24 cellular contexts compared by ENCODE assay signal in the genomic region with DNA sequence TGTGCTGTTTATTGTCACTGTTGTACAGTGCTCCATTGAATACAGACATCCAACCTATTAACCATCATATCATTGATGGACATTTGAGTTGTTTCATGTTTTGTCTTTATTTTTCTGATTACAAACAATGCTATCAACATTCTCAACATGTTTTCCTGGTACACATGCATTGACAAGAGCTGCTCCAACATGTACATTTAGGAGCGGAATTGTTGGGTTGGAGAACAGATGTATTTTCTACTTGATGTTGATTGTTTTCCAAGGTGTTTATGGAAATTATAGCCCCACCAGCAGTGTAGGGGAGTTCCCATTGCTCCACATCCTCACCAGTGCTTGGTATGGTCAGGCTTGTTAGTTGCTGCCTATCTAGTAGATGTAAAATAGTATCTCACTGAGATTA.
"Had no signal": no experiment of that assay in that cellular context is flagged by ENCODE, and none has a peak within 500 bp of the region (broad histone marks: within the 10 kb centered on the region; RNA-seq: fewer than 3 reads in every experiment).

No MANE protein-coding gene starts in this region.

- H3K27ac ChIP-seq: colonic mucosa, coronary artery, dorsolateral prefrontal cortex, epithelial cell of prostate, esophagus muscularis mucosa, esophagus squamous epithelium, foreskin keratinocyte, gastrocnemius medialis, gastroesophageal sphincter, heart left ventricle, heart right ventricle had no signal

- H3K4me1 ChIP-seq: colonic mucosa, gastrocnemius medialis had no signal

- H3K36me3 ChIP-seq: colonic mucosa, esophagus muscularis mucosa, esophagus squamous epithelium, gastrocnemius medialis, gastroesophageal sphincter, heart left ventricle, heart right ventricle had no signal

- DNase-seq: colonic mucosa; cortex of kidney; dermis blood vessel endothelial cell; dorsolateral prefrontal cortex; effector CD4-positive, alpha-beta T cell; effector CD8-positive, alpha-beta T cell; effector memory CD4-positive, alpha-beta T cell; effector memory CD8-positive, alpha-beta T cell; endodermal cell; erythroblast; esophagus squamous epithelium; foreskin fibroblast; foreskin keratinocyte; foreskin melanocyte; gastrocnemius medialis; glutamatergic neuron; head of caudate nucleus; heart left ventricle; heart right ventricle had no signal

- ATAC-seq: effector memory CD8-positive, alpha-beta T cell; esophagus mucosa; foreskin keratinocyte; gastrocnemius medialis; gastroesophageal sphincter; heart left ventricle; heart right ventricle had no signal

- H3K4me3 ChIP-seq: colonic mucosa, coronary artery, dorsolateral prefrontal cortex, esophagus muscularis mucosa, esophagus squamous epithelium, gastrocnemius medialis, gastroesophageal sphincter, heart left ventricle, heart right ventricle had no signal

- H3K9me3 ChIP-seq: colonic mucosa, esophagus muscularis mucosa, esophagus squamous epithelium, gastrocnemius medialis, gastroesophageal sphincter, heart left ventricle, heart right ventricle had no signal

- H3K27me3 ChIP-seq: colonic mucosa, esophagus squamous epithelium, foreskin keratinocyte, gastrocnemius medialis, heart left ventricle had no signal
